8 cellular contexts compared by ENCODE assay signal in the genomic region with DNA sequence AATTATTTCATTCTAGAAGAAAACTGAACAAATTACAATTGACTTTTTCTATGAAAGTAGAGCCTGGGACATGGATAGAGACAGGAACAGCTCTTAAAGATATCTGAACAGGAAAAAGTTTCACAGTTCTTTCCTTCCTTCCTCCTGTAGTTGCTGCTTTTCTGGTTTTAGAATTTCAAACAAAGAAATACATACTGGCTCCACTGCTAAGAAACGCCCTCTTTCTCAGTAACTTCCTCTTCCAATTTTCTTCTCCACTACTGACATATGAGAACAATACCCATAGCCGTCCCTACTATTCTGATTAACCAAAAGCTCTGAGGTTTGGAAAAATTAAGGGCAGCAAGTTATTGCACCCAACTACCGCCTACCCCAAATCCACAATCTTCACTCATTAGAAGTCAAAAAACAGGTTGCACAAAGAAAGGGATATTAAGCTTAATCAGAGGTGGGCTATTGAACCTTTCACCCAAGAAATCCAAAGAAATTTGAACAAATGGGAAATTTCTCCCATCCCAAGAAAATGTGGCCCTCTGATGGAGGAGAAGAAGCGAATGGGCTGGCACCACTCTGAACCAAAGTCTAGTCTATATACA. TPM values are rescaled to one million over a fixed set of nuclear protein-coding genes. Genes with fewer than 3 reads are reported as not detected.
A peak's percentile ranks its signal among the peaks of the same experiment; 100 is the strongest.
DNase-seq lines count a peak whose midpoint lies in the region; ATAC-seq, FAIRE-seq and TF ChIP-seq lines count a peak whose summit lies in the region.

No MANE protein-coding gene starts in this region.

- H3K27ac ChIP-seq in Peyer's patch: peak overlapping the region; percentile 98 to 100 (median 99)
- peak overlapping the region in 2 of 4 donors; percentile 23 to 58 for H3K27ac ChIP-seq in pancreas

- H3K4me1 Mint-ChIP-seq in endothelial cell (ENCODE audit: unreplicated experiment): peaks cover 30% of the 10 kb centered on the region

- peaks cover 4 to 54% (median 19%) of the 10 kb centered on the region in 4 donors for H3K4me1 ChIP-seq in Peyer's patch
- H3K4me1 ChIP-seq in pancreas: peaks cover 0 to 25% (median 14%) of the 10 kb centered on the region in 3 donors

- H3K4me3 ChIP-seq in Peyer's patch (peak overlapping the region; percentile 88 to 100 (median 94)), pancreas (peak overlapping the region; percentile 2 to 100 (median 56))

- ATAC-seq in pancreas: no peak
- ATAC-seq in GM18517 (IDR thresholded peaks at IDR 0.05; ENCODE audit: unreplicated experiment): no peak

- no peaks in the 10 kb centered on the region for H3K36me3 ChIP-seq in Peyer's patch
- no peaks in the 10 kb centered on the region for H3K36me3 ChIP-seq in pancreas

- WGBS in pancreas, 2 donors: 17 to 22% methylated on average over 4 of the region's 4 CpGs

- H3K27me3 ChIP-seq in Peyer's patch (no peaks in the 10 kb centered on the region), pancreas (no peaks in the 10 kb centered on the region)

- TF ChIP-seq POLR2A in Peyer's patch (IDR thresholded peaks at IDR 0.05): no peak
- TF ChIP-seq POLR2A in GM12892 (IDR thresholded peaks at IDR 0.05; ENCODE audit: low read depth, low read length): no peak

- H3K9me3 Mint-ChIP-seq in endothelial cell (ENCODE audit: unreplicated experiment): no peaks in the 10 kb centered on the region

- intact Hi-C loops in pancreas (cut with DNase I): no loop called here

- H3K36me3 Mint-ChIP-seq in endothelial cell (ENCODE audit: low read depth, unreplicated experiment): peaks cover 5% of the 10 kb centered on the region

- peak overlapping the region; percentile 99 for H3K4me3 Mint-ChIP-seq in endothelial cell (ENCODE audit: unreplicated experiment)

- H3K27me3 Mint-ChIP-seq in endothelial cell (ENCODE audit: unreplicated experiment): peaks cover 13% of the 10 kb centered on the region

- FAIRE-seq in GM19239 (lab: Jason Lieb, UNC) (peak; percentile 76), pancreas (lab: Jason Lieb, UNC) (no peak), GM12892 (lab: Jason Lieb, UNC) (no peak)

- H3K9me3 ChIP-seq in Peyer's patch (no peaks in the 10 kb centered on the region), pancreas (no peaks in the 10 kb centered on the region)

- peak overlapping the region; percentile 94 for H3K27ac Mint-ChIP-seq in endothelial cell (ENCODE audit: unreplicated experiment)

- peak in 1 of 6 experiments; percentile 2 for TF ChIP-seq CTCF in Peyer's patch (IDR thresholded peaks at IDR 0.05)
- TF ChIP-seq CTCF in endothelial cell (IDR thresholded peaks at IDR 0.05; ENCODE audit: unreplicated experiment): no peak
- TF ChIP-seq CTCF in pancreas (IDR thresholded peaks at IDR 0.05): no peak

- DNase-seq in GM19239 (ENCODE audit: insufficient read length, low spot score) (no peak), Peyer's patch (peak in 2 of 3 donors; percentile 11 to 40), endothelial cell (ENCODE audit: low spot score) (no peak), pancreas (no peak), NCI-H748 (lab: John Stamatoyannopoulos, UW; ENCODE audit: unreplicated experiment) (no peak), epidermal melanocyte (ENCODE audit: insufficient read length, low spot score) (no peak), GM12892 (ENCODE audit: insufficient read length) (no peak)

RNA-seq across cellular contexts. Expression of gene WASF2, which starts 1.9 kb away (rescaled TPM):
- total RNA-seq in Peyer's patch (10 to 100 TPM; 52.5 to 74.5 (median 57.5) TPM), endothelial cell (ENCODE audit: unreplicated experiment) (272 TPM), pancreas (10 to 100 TPM; 42.2 to 83.2 (median 54.5) TPM)
- polyA plus RNA-seq in pancreas: 10 to 100 TPM; 13.5 to 16.1 TPM
- polyA plus RNA-seq in GM12892 (2012; ENCODE audit: missing spikeins): 50.0 TPM

Comparison
In these comparisons a context has a peak if more than half of its experiments do, and no peak if none do; other contexts are left out.
1. DNase-seq: peak in Peyer's patch (2 of 3); none in GM19239 (single experiment), endothelial cell (single experiment), pancreas (0 of 6), NCI-H748 (single experiment), epidermal melanocyte (single experiment) and GM12892 (single experiment).